ENCODE assay signal across 35 cellular contexts in genomic region chr19:554817-555216, GRCh38. TPM values are rescaled to one million over a fixed set of nuclear protein-coding genes. Genes with fewer than 3 reads are reported as not detected.
"Had no signal": no experiment of that assay in that cellular context is flagged by ENCODE, and none has a peak within 500 bp of the region (broad histone marks: within the 10 kb centered on the region; RNA-seq: fewer than 3 reads in every experiment).

No MANE protein-coding gene starts in this region.

- H3K27me3 Mint-ChIP-seq: naive thymus-derived CD4-positive, alpha-beta T cell; type B pancreatic cell had no signal

- H3K4me1 Mint-ChIP-seq: nephron had no signal

- H3K9ac ChIP-seq: neural progenitor cell had no signal

- H3K9me3 ChIP-seq: colonic mucosa, esophagus muscularis mucosa, heart right ventricle, prostate gland, right atrium auricular region, sigmoid colon, stomach, thyroid gland had no signal

- H3K36me3 ChIP-seq: colonic mucosa, esophagus muscularis mucosa, heart right ventricle, neural progenitor cell, prostate gland, right atrium auricular region, sigmoid colon, stomach, thyroid gland had no signal

- H3K4me2 ChIP-seq: neural progenitor cell had no signal

- H3K27ac Mint-ChIP-seq: immature natural killer cell; naive thymus-derived CD4-positive, alpha-beta T cell; nephron; neural progenitor cell; stimulated activated effector memory CD8-positive, alpha-beta T cell treated with anti-CD3 and anti-CD28 coated beads, Interleukin-12 subunit alpha, Interleukin-12 subunit beta, amount 100 ng/mL, for 72 hours; type B pancreatic cell had no signal

- DNase-seq: colonic mucosa; dermis blood vessel endothelial cell; effector memory CD4-positive, alpha-beta T cell; foreskin melanocyte; glutamatergic neuron; heart right ventricle; hippocampal formation; immature natural killer cell; islet precursor cell; mesendoderm; midbrain; naive thymus-derived CD4-positive, alpha-beta T cell; nucleus accumbens; sigmoid colon; stimulated activated CD4-positive, alpha-beta T cell treated with anti-CD3 and anti-CD28 coated beads, Interleukin-2, amount 100 ng/mL, for 24 hours; stimulated activated CD4-positive, alpha-beta T cell treated with anti-CD3 and anti-CD28 coated beads, Interleukin-4, amount 100 ng/mL, for 24 hours; stimulated activated naive CD4-positive, alpha-beta T cell treated with Interleukin-2 at 50 U/mL for 16 hours; stomach; thyroid gland had no signal

- H3K4me3 Mint-ChIP-seq: immature natural killer cell; naive thymus-derived CD4-positive, alpha-beta T cell; nephron; neural progenitor cell; stimulated activated effector memory CD8-positive, alpha-beta T cell treated with anti-CD3 and anti-CD28 coated beads, Interleukin-12 subunit alpha, Interleukin-12 subunit beta, amount 100 ng/mL, for 72 hours; type B pancreatic cell had no signal

- FAIRE-seq: endothelial cell of umbilical vein had no signal

- H3K27ac ChIP-seq: esophagus muscularis mucosa, neural progenitor cell, prostate gland, right atrium auricular region, sigmoid colon, thyroid gland had no signal

- H3K36me3 Mint-ChIP-seq: immature natural killer cell; naive thymus-derived CD4-positive, alpha-beta T cell; type B pancreatic cell had no signal

- H3K4me3 ChIP-seq: colonic mucosa, esophagus muscularis mucosa, heart right ventricle, neural progenitor cell, prostate gland, right atrium auricular region, sigmoid colon, stomach, thyroid gland had no signal

- H3K27me3 ChIP-seq: colonic mucosa, heart right ventricle, right atrium auricular region, thyroid gland had no signal

- H2AFZ ChIP-seq: neural progenitor cell had no signal

- H3K4me1 ChIP-seq: colonic mucosa, prostate gland, thyroid gland had no signal

- ATAC-seq: left lobe of liver; naive thymus-derived CD4-positive, alpha-beta T cell; stimulated activated effector memory CD8-positive, alpha-beta T cell treated with anti-CD3 and anti-CD28 coated beads, Interleukin-12 subunit alpha, Interleukin-12 subunit beta, amount 100 ng/mL, for 72 hours had no signal

- H3K9me3 Mint-ChIP-seq: immature natural killer cell; naive thymus-derived CD4-positive, alpha-beta T cell; nephron; neural progenitor cell; stimulated activated effector memory CD8-positive, alpha-beta T cell treated with anti-CD3 and anti-CD28 coated beads, Interleukin-12 subunit alpha, Interleukin-12 subunit beta, amount 100 ng/mL, for 72 hours; type B pancreatic cell had no signal

RNA-seq across cellular contexts. Expression of gene GZMM, which starts 11.0 kb away (rescaled TPM):
- total RNA-seq: cerebellum, dermis blood vessel endothelial cell, endothelial cell of umbilical vein, epithelial cell of proximal tubule, lung microvascular endothelial cell, osteocyte, skeletal muscle tissue, temporal lobe had no signal
- polyA plus RNA-seq: endothelial cell of umbilical vein had no signal

RNA-seq across cellular contexts. Expression of gene HCN2, which starts 34.9 kb away (rescaled TPM):
- total RNA-seq: epithelial cell of proximal tubule, skeletal muscle tissue, subcutaneous adipose tissue, thyroid gland had no signal
- polyA plus RNA-seq: immature natural killer cell; naive thymus-derived CD4-positive, alpha-beta T cell had no signal
